8 cellular contexts compared by ENCODE assay signal in the genomic region with DNA sequence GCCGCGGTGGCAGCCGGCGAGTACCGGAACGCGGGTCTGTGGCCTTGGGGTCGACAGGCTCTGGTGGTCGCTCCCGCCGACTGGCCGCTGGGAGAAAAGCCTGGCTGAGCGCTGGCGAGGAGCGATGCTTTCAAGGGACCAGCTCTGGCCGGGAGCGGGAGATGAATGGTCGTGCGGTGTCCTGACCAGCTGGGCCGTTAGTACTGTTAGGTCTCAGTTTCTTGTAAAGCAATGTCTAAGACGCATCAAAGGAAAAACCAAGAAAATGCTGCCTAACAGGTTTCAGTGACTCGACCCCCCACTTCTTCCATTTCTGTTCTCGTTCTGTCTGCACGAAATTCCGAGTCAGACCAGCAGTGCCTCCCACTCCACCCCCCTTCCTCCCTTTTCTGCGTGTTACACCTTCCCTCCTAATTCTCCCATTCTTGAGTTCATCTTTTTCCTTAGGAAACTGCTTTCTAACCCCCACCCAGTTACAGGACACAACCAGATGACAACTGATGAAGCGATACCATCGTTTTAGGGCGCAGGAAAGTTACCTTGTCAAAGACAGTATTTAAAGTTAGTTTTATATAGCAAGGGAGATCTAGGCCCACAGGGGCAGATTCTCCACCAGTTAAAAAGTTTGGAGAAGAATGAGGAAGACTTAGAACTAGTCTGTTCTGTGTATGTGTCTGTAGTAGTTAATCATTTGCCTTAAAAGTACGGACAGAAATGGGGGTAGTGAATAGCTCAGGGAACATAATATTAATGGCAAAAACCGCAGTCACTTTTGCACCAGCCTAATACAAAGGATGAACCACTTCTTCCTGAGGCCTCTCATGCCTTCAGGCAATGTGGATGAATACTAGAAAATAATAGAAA. TPM values are rescaled to one million over a fixed set of nuclear protein-coding genes. Genes with fewer than 3 reads are reported as not detected.
DNase-seq lines count a peak whose midpoint lies in the region; ATAC-seq and TF ChIP-seq lines count a peak whose summit lies in the region.

No MANE protein-coding gene starts in this region.

- H3K27ac ChIP-seq in RWPE1 (peak overlapping the region; percentile 87), endodermal cell (ENCODE audit: low read depth, low read length) (peak overlapping the region; percentile 98), aorta (ENCODE audit: low read depth in 1 of 2, low read length in 2 of 2) (peak overlapping the region; percentile 92 to 94)

- H3K27ac Mint-ChIP-seq in endodermal cell, result peak overlapping the region; percentile 100

- H3K4me1 ChIP-seq in endodermal cell (ENCODE audit: control insufficient read depth, insufficient read depth, low read length) (no peaks in the 10 kb centered on the region), mucosa of descending colon (ENCODE audit: low read depth) (peaks cover 22% of the 10 kb centered on the region), aorta (ENCODE audit: control insufficient read depth in 1 of 2, insufficient read depth in 2 of 2, low read length in 2 of 2) (no peaks in the 10 kb centered on the region)

- no peaks in the 10 kb centered on the region for H3K36me3 Mint-ChIP-seq in endodermal cell (ENCODE audit: low read depth)

- H3K27me3 ChIP-seq in endodermal cell (ENCODE audit: control insufficient read depth, insufficient read depth, low read length, poor library complexity, severe bottlenecking), result no peaks in the 10 kb centered on the region
- H3K27me3 ChIP-seq in aorta (ENCODE audit: control insufficient read depth in 1 of 2, insufficient read depth in 2 of 2, low read length in 1 of 2), result no peaks in the 10 kb centered on the region

- H3K4me3 Mint-ChIP-seq in endodermal cell, result peak overlapping the region; percentile 99

- intact Hi-C loops in mucosa of descending colon (cut with DNase I, micrococcal nuclease), result no loop called here
- intact Hi-C loops in aorta (cut with DNase I), result loop anchor here in 1 of 2 donors (5.0 kb wide), 1 partner anchor 213 kb away; the partner anchor contains the start of genes ATM and NPAT

- H3K4me1 Mint-ChIP-seq in endodermal cell, result peaks cover 13% of the 10 kb centered on the region

- no peaks in the 10 kb centered on the region for H3K9me3 Mint-ChIP-seq in endodermal cell

- H3K27me3 Mint-ChIP-seq in endodermal cell (ENCODE audit: insufficient read depth), result no peaks in the 10 kb centered on the region

- TF ChIP-seq CTCF in RWPE1 (conservative IDR thresholded peaks at IDR 0.05; ENCODE audit: low read depth), result no peak
- no peak for TF ChIP-seq CTCF in endodermal cell (conservative IDR thresholded peaks at IDR 0.05)
- TF ChIP-seq CTCF in mucosa of descending colon (IDR thresholded peaks at IDR 0.05), result no peak

- H3K9me3 ChIP-seq in endodermal cell (ENCODE audit: control insufficient read depth, low read length) (no peaks in the 10 kb centered on the region), mucosa of descending colon (no peaks in the 10 kb centered on the region), aorta (ENCODE audit: control insufficient read depth, low read length) (no peaks in the 10 kb centered on the region)

- DNase-seq in DMS53 (lab: John Stamatoyannopoulos, UW) (peak; percentile 53), DMS53 treated with DMSO at 0.1 percent for 48 hours (lab: John Stamatoyannopoulos, UW; ENCODE audit: unreplicated experiment) (no peak), RWPE1 (ENCODE audit: low spot score) (peak; percentile 14), endodermal cell (no peak), mucosa of descending colon (no peak), aorta (no peak), NCI-H345 treated with DMSO at 0.1 percent for 48 hours (lab: John Stamatoyannopoulos, UW; ENCODE audit: unreplicated experiment) (no peak)

- POLR2A ChIA-PET in RWPE1 (lab: Yijun Ruan, JAX; ENCODE audit: low non-redundant PET), result interaction anchor here (0.9 kb wide), 1 partner anchor 605 kb away, joined by 4 read pairs; no protein-coding TSS in a partner anchor

- ATAC-seq in HG02610 (IDR thresholded peaks at IDR 0.05; ENCODE audit: unreplicated experiment) (peak; percentile 6), mucosa of descending colon (peak; percentile 38), aorta (ENCODE audit: low FRiP score) (peak; percentile 2)

- CTCF ChIA-PET in RWPE1 (lab: Yijun Ruan, JAX), result interaction anchor here (0.6 to 1.5 kb wide), 8 partner anchors 8 to 152 kb away, joined by 3 to 5 read pairs (median 4); no protein-coding TSS in a partner anchor

- WGBS in endodermal cell (ENCODE audit: insufficient coverage in 1 of 2, insufficient read length in 1 of 2), 2 experiments, result 0 to 6% methylated on average over 14 to 31 of the region's 31 CpGs
- WGBS in aorta, 2 donors, result 2 to 3% methylated on average over 31 of the region's 31 CpGs

- H3K9ac ChIP-seq in endodermal cell (ENCODE audit: extremely low read depth, low read length, poor library complexity, severe bottlenecking), result peak overlapping the region; percentile 100

- peak overlapping the region; percentile 95 for H3K4me3 ChIP-seq in endodermal cell (ENCODE audit: low read length)
- H3K4me3 ChIP-seq in mucosa of descending colon, result peak overlapping the region; percentile 89
- peak overlapping the region; percentile 58 to 77 for H3K4me3 ChIP-seq in aorta (ENCODE audit: low read length in 2 of 2)

- peaks cover 10% of the 10 kb centered on the region for H3K36me3 ChIP-seq in endodermal cell (ENCODE audit: control insufficient read depth, insufficient read depth, low read length)
- H3K36me3 ChIP-seq in mucosa of descending colon (ENCODE audit: low read depth), result no peaks in the 10 kb centered on the region
- no peaks in the 10 kb centered on the region for H3K36me3 ChIP-seq in aorta (ENCODE audit: control insufficient read depth in 1 of 2, insufficient read depth in 2 of 2, low read length in 1 of 2)

RNA-seq across cellular contexts. Expression of gene CUL5, which starts 1.0 kb away (rescaled TPM):
- total RNA-seq in endodermal cell (10 to 100 TPM; 33.8 to 40.0 TPM), mucosa of descending colon (10 to 100 TPM; 26.2 to 43.7 (median 33.3) TPM), aorta (10 to 100 TPM; 33.7 to 34.3 TPM)
- polyA plus RNA-seq in endodermal cell (2013, experiment 1 of 2), result 22.4 TPM
- 24.9 TPM for polyA plus RNA-seq in endodermal cell (2013, experiment 2 of 2)
- 1 to 10 TPM; 8.5 to 9.9 TPM for polyA plus RNA-seq in aorta

Comparison
In these comparisons a context has a peak if more than half of its experiments do, and no peak if none do; other contexts are left out.
1. DNase-seq: peak in DMS53 (single experiment) and RWPE1 (single experiment); none in DMS53 treated with DMSO at 0.1 percent for 48 hours (single experiment), endodermal cell (single experiment), mucosa of descending colon (0 of 3), aorta (0 of 2) and NCI-H345 treated with DMSO at 0.1 percent for 48 hours (single experiment).
2. Peak in every context shown above with its lines, with median percentiles within 50 percentile points of each other: ATAC-seq, H3K27ac ChIP-seq and H3K4me3 ChIP-seq.